ENCODE assay signal across 33 cellular contexts in genomic region chr11:70487160-70487559, GRCh38.
"Had no signal": no experiment of that assay in that cellular context is flagged by ENCODE, and none has a peak within 500 bp of the region (broad histone marks: within the 10 kb centered on the region; RNA-seq: fewer than 3 reads in every experiment).

No MANE protein-coding gene starts in this region.

- H3K4me1 Mint-ChIP-seq: activated B cell treated with CpG ODN at 0.5 μM for 24 hours; activated naive CD4-positive, alpha-beta T cell treated with anti-CD3 and anti-CD28 coated beads, Interleukin-2, amount 10 ng/mL, durations not matched to agents 7 days and 5 days; activated naive CD4-positive, alpha-beta T cell treated with anti-CD3 and anti-CD28 coated beads, Interleukin-2, amount 50 U/mL, for 24 hours; activated naive CD8-positive, alpha-beta T cell treated with anti-CD3 and anti-CD28 coated beads, Interleukin-2, amount 10 ng/mL, durations not matched to agents 7 days and 5 days; activated T-helper 17 cell treated with anti-CD3 and anti-CD28 coated beads, Interleukin-2, amount 50 U/mL, for 72 hours had no signal

- H3K27me3 Mint-ChIP-seq: activated CD4-positive, alpha-beta T cell treated with anti-CD3 and anti-CD28 coated beads, Interleukin-2, amount 10 ng/mL, durations not matched to agents 24 days and 14 days; activated naive CD4-positive, alpha-beta T cell treated with anti-CD3 and anti-CD28 coated beads, Interleukin-2, amount 10 ng/mL, durations not matched to agents 7 days and 5 days; activated naive CD4-positive, alpha-beta T cell treated with anti-CD3 and anti-CD28 coated beads, Interleukin-2, amount 50 U/mL, for 24 hours; activated naive CD8-positive, alpha-beta T cell; activated naive CD8-positive, alpha-beta T cell treated with anti-CD3 and anti-CD28 coated beads, Interleukin-2, amount 10 ng/mL, durations not matched to agents 7 days and 5 days had no signal

- H3K36me3 ChIP-seq: brain microvascular endothelial cell, breast epithelium had no signal

- H3K4me3 ChIP-seq: body of pancreas, breast epithelium had no signal

- H3K36me3 Mint-ChIP-seq: activated CD4-positive, alpha-beta memory T cell treated with anti-CD3 and anti-CD28 coated beads for 36 hours; activated naive CD4-positive, alpha-beta T cell treated with anti-CD3 and anti-CD28 coated beads, Interleukin-2, amount 10 ng/mL, durations not matched to agents 7 days and 5 days; activated naive CD8-positive, alpha-beta T cell; activated naive CD8-positive, alpha-beta T cell treated with anti-CD3 and anti-CD28 coated beads, Interleukin-2, amount 10 ng/mL, durations not matched to agents 7 days and 5 days had no signal

- H3K27me3 ChIP-seq: body of pancreas, brain microvascular endothelial cell, breast epithelium had no signal

- DNase-seq: activated B cell treated with CpG ODN at 0.5 μM for 24 hours; activated CD4-positive, alpha-beta memory T cell treated with anti-CD3 and anti-CD28 coated beads for 36 hours; activated CD4-positive, alpha-beta T cell treated with anti-CD3 and anti-CD28 coated beads for 4 hours; activated CD4-positive, alpha-beta T cell treated with anti-CD3 and anti-CD28 coated beads, Interleukin-2, amount 10 ng/mL, durations not matched to agents 24 days and 14 days; activated CD4-positive, alpha-beta T cell treated with anti-CD3 and anti-CD28 coated beads, Interleukin-2, amount 50 U/mL, for 1 hour; activated CD4-positive, alpha-beta T cell treated with anti-CD3 and anti-CD28 coated beads, Interleukin-2, amount 50 U/mL, for 4 hours; activated CD4-positive, CD25-positive, alpha-beta regulatory T cell treated with anti-CD3 and anti-CD28 coated beads, Interleukin-2, amount 50 U/mL, for 72 hours; activated CD8-positive, alpha-beta memory T cell treated with anti-CD3 and anti-CD28 coated beads, Interleukin-2, amount 50 U/mL, for 4 hours; activated CD8-positive, alpha-beta T cell treated with anti-CD3 and anti-CD28 coated beads for 36 hours; activated effector memory CD4-positive, alpha-beta T cell treated with anti-CD3 and anti-CD28 coated beads, Interleukin-2, amount 50 U/mL, for 16 hours; activated naive CD4-positive, alpha-beta T cell treated with anti-CD3 and anti-CD28 coated beads, Interleukin-2, amount 10 ng/mL, durations not matched to agents 7 days and 5 days; activated naive CD4-positive, alpha-beta T cell treated with Interleukin-2 at 50 U/mL for 16 hours; activated naive CD8-positive, alpha-beta T cell treated with anti-CD3 and anti-CD28 coated beads, Interleukin-2, amount 10 ng/mL, durations not matched to agents 7 days and 5 days; activated naive CD8-positive, alpha-beta T cell treated with anti-CD3 and anti-CD28 coated beads, Interleukin-2, amount 50 U/mL, for 24 hours; activated T-cell treated with anti-CD3 and anti-CD28 coated beads for 4 hours; activated T-cell treated with anti-CD3 and anti-CD28 coated beads, Interleukin-2, amount 50 U/mL, for 1 hour; activated T-cell treated with anti-CD3 and anti-CD28 coated beads, Interleukin-2, amount 50 U/mL, for 4 hours; activated T-cell treated with anti-CD3 and anti-CD28 coated beads, Interleukin-2, amount 50 U/mL, for 72 hours; anterior cingulate cortex; body of pancreas; brain microvascular endothelial cell; central memory CD4-positive, alpha-beta T cell; T-helper 1 cell; T-helper 2 cell; T-helper 9 cell had no signal

- ATAC-seq: activated CD8-positive, alpha-beta T cell treated with anti-CD3 and anti-CD28 coated beads for 36 hours; activated naive CD8-positive, alpha-beta T cell treated with anti-CD3 and anti-CD28 coated beads, Interleukin-2, amount 50 U/mL, for 24 hours; activated T-cell treated with anti-CD3 and anti-CD28 coated beads, Interleukin-2, amount 50 U/mL, for 4 hours; activated T-cell treated with anti-CD3 and anti-CD28 coated beads, Interleukin-2, amount 50 U/mL, for 72 hours; activated T-helper 17 cell treated with anti-CD3 and anti-CD28 coated beads, Interleukin-2, amount 50 U/mL, for 72 hours; body of pancreas had no signal

- H3K4me3 Mint-ChIP-seq: activated B cell treated with CpG ODN at 0.5 μM for 24 hours; activated CD4-positive, alpha-beta memory T cell treated with anti-CD3 and anti-CD28 coated beads for 36 hours; activated CD4-positive, alpha-beta T cell treated with anti-CD3 and anti-CD28 coated beads, Interleukin-2, amount 10 ng/mL, durations not matched to agents 24 days and 14 days; activated CD8-positive, alpha-beta T cell treated with anti-CD3 and anti-CD28 coated beads for 36 hours; activated naive CD4-positive, alpha-beta T cell treated with anti-CD3 and anti-CD28 coated beads, Interleukin-2, amount 10 ng/mL, durations not matched to agents 7 days and 5 days; activated naive CD4-positive, alpha-beta T cell treated with anti-CD3 and anti-CD28 coated beads, Interleukin-2, amount 50 U/mL, for 24 hours; activated naive CD8-positive, alpha-beta T cell; activated naive CD8-positive, alpha-beta T cell treated with anti-CD3 and anti-CD28 coated beads, Interleukin-2, amount 10 ng/mL, durations not matched to agents 7 days and 5 days; activated naive CD8-positive, alpha-beta T cell treated with anti-CD3 and anti-CD28 coated beads, Interleukin-2, amount 50 U/mL, for 24 hours; activated T-cell treated with anti-CD3 and anti-CD28 coated beads, Interleukin-2, amount 50 U/mL, for 4 hours; activated T-cell treated with anti-CD3 and anti-CD28 coated beads, Interleukin-2, amount 50 U/mL, for 72 hours; activated T-helper 1 cell treated with anti-CD3 and anti-CD28 coated beads, Interleukin-12 subunit alpha, Interleukin-12 subunit beta, Interleukin-2, Interleukin-4 antibody, amounts not matched to agents 30 ng/mL and 10 ng/mL and 1 ng/mL, durations not matched to agents 14 hours and 24 hours and 36 hours; activated T-helper 17 cell treated with anti-CD3 and anti-CD28 coated beads, Interleukin-2, amount 50 U/mL, for 72 hours; T-helper 1 cell treated with Interleukin-12 subunit alpha and Interleukin-12 subunit beta and Interleukin-4 antibody, amounts not matched to agents 30 μg/mL and 1 μg/mL, for 36 hours; T-helper 2 cell treated with Interferon-gamma antibody and Interleukin-4, amounts not matched to agents 5 μg/mL and 100 μg/mL, for 36 hours had no signal

- H3K9me3 Mint-ChIP-seq: activated naive CD4-positive, alpha-beta T cell treated with anti-CD3 and anti-CD28 coated beads, Interleukin-2, amount 50 U/mL, for 24 hours; activated naive CD8-positive, alpha-beta T cell treated with anti-CD3 and anti-CD28 coated beads, Interleukin-2, amount 10 ng/mL, durations not matched to agents 7 days and 5 days; activated T-cell treated with anti-CD3 and anti-CD28 coated beads, Interleukin-2, amount 50 U/mL, for 72 hours; T-helper 1 cell treated with Interleukin-12 subunit alpha and Interleukin-12 subunit beta and Interleukin-4 antibody, amounts not matched to agents 30 μg/mL and 1 μg/mL, for 36 hours; T-helper 2 cell treated with Interferon-gamma antibody and Interleukin-4, amounts not matched to agents 5 μg/mL and 100 μg/mL, for 36 hours had no signal

- H3K27ac ChIP-seq: body of pancreas, brain microvascular endothelial cell, breast epithelium, VCaP had no signal

- H3K27ac Mint-ChIP-seq: activated B cell treated with CpG ODN at 0.5 μM for 24 hours; activated CD4-positive, alpha-beta memory T cell treated with anti-CD3 and anti-CD28 coated beads for 36 hours; activated CD4-positive, alpha-beta T cell treated with anti-CD3 and anti-CD28 coated beads, Interleukin-2, amount 10 ng/mL, durations not matched to agents 24 days and 14 days; activated CD8-positive, alpha-beta T cell treated with anti-CD3 and anti-CD28 coated beads for 36 hours; activated naive CD4-positive, alpha-beta T cell treated with anti-CD3 and anti-CD28 coated beads, Interleukin-2, amount 10 ng/mL, durations not matched to agents 7 days and 5 days; activated naive CD4-positive, alpha-beta T cell treated with anti-CD3 and anti-CD28 coated beads, Interleukin-2, amount 50 U/mL, for 24 hours; activated naive CD8-positive, alpha-beta T cell; activated naive CD8-positive, alpha-beta T cell treated with anti-CD3 and anti-CD28 coated beads, Interleukin-2, amount 10 ng/mL, durations not matched to agents 7 days and 5 days; activated naive CD8-positive, alpha-beta T cell treated with anti-CD3 and anti-CD28 coated beads, Interleukin-2, amount 50 U/mL, for 24 hours; activated T-cell treated with anti-CD3 and anti-CD28 coated beads, Interleukin-2, amount 50 U/mL, for 72 hours; activated T-helper 1 cell treated with anti-CD3 and anti-CD28 coated beads, Interleukin-12 subunit alpha, Interleukin-12 subunit beta, Interleukin-2, Interleukin-4 antibody, amounts not matched to agents 30 ng/mL and 10 ng/mL and 1 ng/mL, durations not matched to agents 14 hours and 24 hours and 36 hours; activated T-helper 17 cell treated with anti-CD3 and anti-CD28 coated beads, Interleukin-2, amount 50 U/mL, for 72 hours; T-helper 1 cell treated with Interleukin-12 subunit alpha and Interleukin-12 subunit beta and Interleukin-4 antibody, amounts not matched to agents 30 μg/mL and 1 μg/mL, for 36 hours; T-helper 2 cell treated with Interferon-gamma antibody and Interleukin-4, amounts not matched to agents 5 μg/mL and 100 μg/mL, for 36 hours had no signal

- H3K4me1 ChIP-seq: body of pancreas, breast epithelium had no signal
